In the genomic region with DNA sequence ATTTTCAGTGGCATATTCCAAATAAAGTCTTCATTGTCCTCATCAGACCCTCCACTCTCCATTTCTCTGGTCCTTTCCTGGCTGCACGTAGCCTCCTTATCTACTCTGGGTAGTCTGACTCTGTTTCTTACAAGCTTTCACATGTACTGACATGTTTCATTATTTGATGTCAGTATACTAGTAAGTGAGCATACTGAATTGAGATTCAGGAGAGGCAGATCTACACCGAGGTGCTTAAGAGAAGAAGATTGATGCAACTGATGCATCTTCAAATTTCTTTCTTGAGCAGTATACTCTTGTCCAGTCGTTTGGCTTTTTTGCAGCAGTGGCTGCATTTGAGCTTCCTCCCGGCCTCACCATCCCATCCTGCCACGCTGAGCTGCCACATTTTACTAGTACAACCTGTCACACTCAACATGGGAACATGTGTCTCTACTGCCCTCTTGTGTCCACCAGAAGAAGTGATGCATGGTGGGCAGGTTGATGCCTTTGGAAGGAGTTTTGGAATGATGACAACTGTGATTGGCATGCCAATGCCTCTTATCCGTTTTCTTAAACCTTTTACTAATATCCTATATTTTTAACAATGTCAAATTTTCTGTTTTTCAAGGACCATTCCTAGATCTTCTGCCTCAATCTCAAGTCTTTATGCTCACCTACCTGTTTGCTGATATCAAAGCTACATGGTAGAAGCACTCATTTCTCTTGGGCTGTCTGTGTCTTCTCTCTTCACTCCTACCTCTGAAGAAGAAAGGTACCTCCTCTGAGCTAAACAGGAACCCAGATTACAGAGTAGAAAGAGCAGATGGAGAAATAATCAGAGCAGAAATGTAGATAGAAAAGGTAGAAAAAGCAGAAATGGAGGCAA, we compare ENCODE assay signal across 8 cellular contexts. TPM values are rescaled to one million over a fixed set of nuclear protein-coding genes. Genes with fewer than 3 reads are reported as not detected.
DNase-seq lines count a peak whose midpoint lies in the region; ATAC-seq and TF ChIP-seq lines count a peak whose summit lies in the region.

No MANE protein-coding gene starts in this region.

- TF ChIP-seq CTCF in mesothelial cell of epicardium (IDR thresholded peaks at IDR 0.05; ENCODE audit: unreplicated experiment), result peak; percentile 88

- H3K4me3 Mint-ChIP-seq in mesothelial cell of epicardium, result no peak overlapping the region

- peaks cover 19% of the 10 kb centered on the region for H3K27me3 Mint-ChIP-seq in mesothelial cell of epicardium (ENCODE audit: low read depth)

- H3K4me1 Mint-ChIP-seq in mesothelial cell of epicardium, result peaks cover 2% of the 10 kb centered on the region

- H3K36me3 Mint-ChIP-seq in mesothelial cell of epicardium, result no peaks in the 10 kb centered on the region

- DNase-seq in COLO829 (ENCODE audit: low spot score), result peak; percentile 83
- peak; percentile 27 for DNase-seq in NCI-H526 treated with DMSO at 0.1 percent for 48 hours (lab: John Stamatoyannopoulos, UW)
- DNase-seq in activated CD4-positive, alpha-beta T cell treated with anti-CD3 and anti-CD28 coated beads, Interleukin-2, amount 50 U/mL, for 4 hours, result peak; percentile 55 to 57
- peak; percentile 67 for DNase-seq in ecto neural progenitor cell (ENCODE audit: low spot score)
- peak in 1 of 2 experiments; percentile 48 for DNase-seq in mesothelial cell of epicardium (ENCODE audit: low spot score in 2 of 2, unreplicated experiment in 2 of 2)
- peak; percentile 19 to 25 for DNase-seq in stimulated activated CD8-positive, alpha-beta memory T cell treated with anti-CD3 and anti-CD28 coated beads, Interleukin-7, amount 100 ng/mL, for 1 hour (ENCODE audit: low read depth in 2 of 2)

- H3K9me3 Mint-ChIP-seq in mesothelial cell of epicardium, result no peaks in the 10 kb centered on the region

- ATAC-seq in GM19438 (IDR thresholded peaks at IDR 0.05; ENCODE audit: low read depth, unreplicated experiment) (peak; percentile 91), HG03469 (IDR thresholded peaks at IDR 0.05; ENCODE audit: unreplicated experiment) (peak; percentile 96)

- no peak overlapping the region for H3K27ac Mint-ChIP-seq in mesothelial cell of epicardium

RNA-seq across cellular contexts. Expression of gene GUCA1C, which starts 38.7 kb away (rescaled TPM):
- not detected in 3 replicates for total RNA-seq in mesothelial cell of epicardium
